1 cellular context compared by ENCODE assay signal in the genomic region with DNA sequence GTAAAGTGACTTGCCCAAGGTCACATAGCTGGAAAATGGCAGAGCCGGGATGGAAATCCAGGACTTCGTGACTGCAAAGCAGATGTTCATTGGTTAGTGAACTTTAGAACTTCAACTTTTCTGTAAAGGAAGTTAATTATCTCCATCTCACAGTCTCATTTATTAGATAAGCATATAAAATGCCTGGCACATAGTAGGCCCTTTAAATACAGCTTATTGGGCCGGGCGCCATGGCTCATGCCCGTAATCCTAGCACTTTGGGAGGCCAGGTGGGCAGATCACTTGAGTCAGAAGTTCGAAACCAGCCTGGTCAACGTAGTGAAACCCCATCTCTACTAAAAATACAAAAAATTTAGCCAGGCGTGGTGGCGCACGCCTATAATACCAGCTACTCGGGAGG.
TF ChIP-seq lines count a peak whose summit lies in the region.

No MANE protein-coding gene starts in this region.

TF ChIP-seq in K562, 482 proteins besides CTCF, POLR2A, EP300 and RAD21:
- peak; percentile 85; the same call in 1 of the 2 replicates for TF ChIP-seq ZKSCAN1 (IDR thresholded peaks at IDR 0.05; ENCODE audit: low read depth, low read length)
- TF ChIP-seq MTF1 (CRISPR knock-in tag; IDR thresholded peaks at IDR 0.05; ENCODE audit: borderline replicate concordance) = no peak
TF ChIP-seq in K562: peak in this region for 1.
